Comparison of ENCODE assay signal across 8 cellular contexts in genomic region chr1:205750683-205751651, GRCh38. TPM values are rescaled to one million over a fixed set of nuclear protein-coding genes. Genes with fewer than 3 reads are reported as not detected.
DNase-seq lines count a peak whose midpoint lies in the region; ATAC-seq, FAIRE-seq and TF ChIP-seq lines count a peak whose summit lies in the region.

No MANE protein-coding gene starts in this region.

- WGBS in A549 (ENCODE audit: missing lambda C conversion rate) = 78% methylated on average over 14 of the region's 14 CpGs
- WGBS in H9 (ENCODE audit: extremely low coverage, insufficient read length, low lambda C conversion rate) = no CpG with 5 or more reads among the region's 14 CpGs

- H4K20me1 ChIP-seq in H9 (ENCODE audit: control insufficient read depth, insufficient read depth, insufficient read length) = peaks cover 2% of the 10 kb centered on the region

- TF ChIP-seq CTCF in A549 (IDR thresholded peaks at IDR 0.05) (no peak), H9 (conservative IDR thresholded peaks at IDR 0.05) (no peak)

- CTCF ChIA-PET in A549 (lab: Yijun Ruan, JAX) = no interaction called here
- CTCF ChIA-PET in activated CD8-positive, alpha-beta T cell treated with anti-CD3 and anti-CD28 coated beads, Interleukin-2, amount 10 ng/mL, durations not matched to agents 7 days and 5 days (lab: Charles Lee) = interaction anchor here (1.0 to 1.5 kb wide), 4 partner anchors 31 to 220 kb away, joined by 3 to 5 read pairs (median 4); no protein-coding TSS in a partner anchor

- no peak overlapping the region for H3K4ac ChIP-seq in H9 (ENCODE audit: low read depth, low read length)

- POLR2A ChIA-PET in A549 (lab: Yijun Ruan, JAX) = no interaction called here
- POLR2A ChIA-PET in activated CD8-positive, alpha-beta T cell treated with anti-CD3 and anti-CD28 coated beads, Interleukin-2, amount 10 ng/mL, durations not matched to agents 7 days and 5 days (lab: Charles Lee) = interaction anchor here (0.5 to 1.3 kb wide), 5 partner anchors 8 to 146 kb away, joined by 3 to 4 read pairs (median 3); partner anchors contain the start of gene ELK4

- TF ChIP-seq EP300 in A549 (IDR thresholded peaks at IDR 0.05) = no peak

- no peak for FAIRE-seq in A549 (lab: Jason Lieb, UNC)

- H4K8ac ChIP-seq in H9 (replicated peaks; ENCODE audit: insufficient read length, low read depth, low read length) = no peak overlapping the region

- no peak overlapping the region for H4K91ac ChIP-seq in H9 (ENCODE audit: insufficient read length, low read depth, low read length)

- H3K27ac ChIP-seq in A549 = peak overlapping the region; percentile 99 to 100
- peak overlapping the region; percentile 94 for H3K27ac ChIP-seq in H9 (ENCODE audit: insufficient read length, low read depth, low read length)
- peak overlapping the region; percentile 91 for H3K27ac ChIP-seq in substantia nigra (ENCODE audit: low read depth, low read length, poor library complexity, severe bottlenecking)

- H2BK120ac ChIP-seq in H9 (ENCODE audit: low read depth, low read length, poor library complexity, severe bottlenecking) = no peak overlapping the region

- peaks cover 15 to 29% (median 23%) of the 10 kb centered on the region in 3 experiments for H3K36me3 Mint-ChIP-seq in H9 (ENCODE audit: insufficient read depth in 1 of 3, low read depth in 3 of 3)
- peaks cover 29% of the 10 kb centered on the region for H3K36me3 Mint-ChIP-seq in activated CD8-positive, alpha-beta T cell treated with anti-CD3 and anti-CD28 coated beads, Interleukin-2, amount 10 ng/mL, durations not matched to agents 7 days and 5 days (ENCODE audit: low read depth)

- H2BK12ac ChIP-seq in H9 (ENCODE audit: insufficient read length, low read depth, low read length) = peak overlapping the region; percentile 99

- no peak overlapping the region for H2BK15ac ChIP-seq in H9 (ENCODE audit: low read depth, low read length)

- no peaks in the 10 kb centered on the region for H3K23me2 ChIP-seq in H9 (ENCODE audit: insufficient read length, low read depth, low read length, poor library complexity, severe bottlenecking)

- H2AFZ ChIP-seq in H9 (ENCODE audit: low read length) = peak overlapping the region; percentile 96

- no peaks in the 10 kb centered on the region for H3K9me3 ChIP-seq in A549
- no peaks in the 10 kb centered on the region for H3K9me3 ChIP-seq in H9 (ENCODE audit: control insufficient read depth, low read depth, low read length)
- no peaks in the 10 kb centered on the region for H3K9me3 ChIP-seq in iPS-18c (ENCODE audit: control insufficient read depth, insufficient read depth, low read length)

- H3K4me1 ChIP-seq in A549 = peaks cover 22% of the 10 kb centered on the region
- no peaks in the 10 kb centered on the region for H3K4me1 ChIP-seq in H9 (ENCODE audit: insufficient read depth, low read length)

- H3K4me3 Mint-ChIP-seq in H9 = peak overlapping the region; percentile 94 to 97
- H3K4me3 Mint-ChIP-seq in activated CD8-positive, alpha-beta T cell treated with anti-CD3 and anti-CD28 coated beads, Interleukin-2, amount 10 ng/mL, durations not matched to agents 7 days and 5 days = peak overlapping the region; percentile 90

- no peaks in the 10 kb centered on the region for H3K27me3 ChIP-seq in H9 (ENCODE audit: insufficient read depth, low read length)

- peak overlapping the region; percentile 94 for H3K4me2 ChIP-seq in A549
- H3K4me2 ChIP-seq in H9 (ENCODE audit: insufficient read depth, insufficient read length, low read length) = peak overlapping the region; percentile 74

- H3K79me1 ChIP-seq in H9 (ENCODE audit: insufficient read depth, low read depth, low read length, poor library complexity, severe bottlenecking) = no peaks in the 10 kb centered on the region

- H3K56ac ChIP-seq in H9 (ENCODE audit: insufficient read length, low read depth, low read length) = peak overlapping the region; percentile 67

- no peak for ATAC-seq in A549
- no peak for ATAC-seq in activated CD8-positive, alpha-beta T cell treated with anti-CD3 and anti-CD28 coated beads, Interleukin-2, amount 10 ng/mL, durations not matched to agents 7 days and 5 days
- no peak for ATAC-seq in HG03135 (IDR thresholded peaks at IDR 0.05; ENCODE audit: unreplicated experiment)

- H3K4me3 ChIP-seq in A549 (peak overlapping the region; percentile 99), iPS-18c (ENCODE audit: insufficient read depth, low read depth, low read length) (peak overlapping the region; percentile 92; the same call in 1 of the 2 replicates)

- no peak for TF ChIP-seq POLR2A in A549 (IDR thresholded peaks at IDR 0.05; ENCODE audit: low read length)

- no peaks in the 10 kb centered on the region; a peak in 1 of 5 replicates for H3K9me3 Mint-ChIP-seq in H9
- no peaks in the 10 kb centered on the region for H3K9me3 Mint-ChIP-seq in activated CD8-positive, alpha-beta T cell treated with anti-CD3 and anti-CD28 coated beads, Interleukin-2, amount 10 ng/mL, durations not matched to agents 7 days and 5 days (ENCODE audit: insufficient read depth)

- DNase-seq in A549 (ENCODE audit: low read depth in 1 of 2, low spot score in 1 of 2) = peak in 1 of 2 experiments; percentile 19
- DNase-seq in H9 = peak; percentile 61
- no peak for DNase-seq in activated CD8-positive, alpha-beta T cell treated with anti-CD3 and anti-CD28 coated beads, Interleukin-2, amount 10 ng/mL, durations not matched to agents 7 days and 5 days
- no peak for DNase-seq in substantia nigra (lab: John Stamatoyannopoulos, UW)
- no peak for DNase-seq in posterior cingulate gyrus
- no peak for DNase-seq in GM03348 (ENCODE audit: low spot score)

- H3K14ac ChIP-seq in H9 (ENCODE audit: insufficient read depth, low read length) = peak overlapping the region; percentile 93; the same call in 1 of the 2 replicates

- peak overlapping the region; percentile 99 to 100 (median 100) for H3K27ac Mint-ChIP-seq in H9
- peak overlapping the region; percentile 98 for H3K27ac Mint-ChIP-seq in activated CD8-positive, alpha-beta T cell treated with anti-CD3 and anti-CD28 coated beads, Interleukin-2, amount 10 ng/mL, durations not matched to agents 7 days and 5 days

- peak overlapping the region; percentile 27 for H3K18ac ChIP-seq in H9 (ENCODE audit: insufficient read length, low read depth, low read length)

- H3K23ac ChIP-seq in H9 (ENCODE audit: insufficient read length, low read depth, low read length) = no peak overlapping the region

- H2BK20ac ChIP-seq in H9 (ENCODE audit: low read depth, low read length, poor library complexity, severe bottlenecking) = no peak overlapping the region

- H2AK5ac ChIP-seq in H9 (ENCODE audit: insufficient read length, low read length) = no peak overlapping the region

- H2BK5ac ChIP-seq in H9 (ENCODE audit: insufficient read length, low read length) = peak overlapping the region; percentile 90

- peak overlapping the region; percentile 96 for H4K5ac ChIP-seq in H9 (ENCODE audit: insufficient read length, low read depth, low read length)

- intact Hi-C loops in posterior cingulate gyrus (cut with DNase I) = no loop called here

- peak overlapping the region; percentile 92 for H3K9ac ChIP-seq in H9 (ENCODE audit: extremely low read depth, insufficient read length, low read length)

- H3K79me2 ChIP-seq in H9 (ENCODE audit: insufficient read depth, low read length) = peaks cover 29% of the 10 kb centered on the region

- peaks cover 6% of the 10 kb centered on the region for H3K27me3 Mint-ChIP-seq in H9 (ENCODE audit: low read depth)
- H3K27me3 Mint-ChIP-seq in activated CD8-positive, alpha-beta T cell treated with anti-CD3 and anti-CD28 coated beads, Interleukin-2, amount 10 ng/mL, durations not matched to agents 7 days and 5 days (ENCODE audit: low read depth) = peaks cover 2% of the 10 kb centered on the region

- H3T11ph ChIP-seq in H9 (ENCODE audit: low read length) = no peak overlapping the region

- H3K4me1 Mint-ChIP-seq in H9 = peaks cover 22 to 34% of the 10 kb centered on the region in 2 experiments
- H3K4me1 Mint-ChIP-seq in activated CD8-positive, alpha-beta T cell treated with anti-CD3 and anti-CD28 coated beads, Interleukin-2, amount 10 ng/mL, durations not matched to agents 7 days and 5 days (ENCODE audit: low read depth) = peaks cover 33% of the 10 kb centered on the region

- no peak for TF ChIP-seq RAD21 in A549 (conservative IDR thresholded peaks at IDR 0.05 in 1 of 2, IDR thresholded peaks at IDR 0.05 in 1 of 2)

TF ChIP-seq in A549, 52 proteins besides CTCF, POLR2A, EP300 and RAD21:
- peak; percentile 99 for TF ChIP-seq KDM1A (IDR thresholded peaks at IDR 0.05; ENCODE audit: low read depth)
- no peak for TF ChIP-seq ZSCAN20 (CRISPR knock-in tag; IDR thresholded peaks at IDR 0.05)
- TF ChIP-seq CHD4 (IDR thresholded peaks at IDR 0.05; ENCODE audit: borderline replicate concordance) = peak; percentile 100
- no peak for TF ChIP-seq HOXA7 (CRISPR knock-in tag; IDR thresholded peaks at IDR 0.05)
- no peak for TF ChIP-seq HOXB13 (CRISPR knock-in tag; IDR thresholded peaks at IDR 0.05; ENCODE audit: low read depth)
- peak; percentile 99 for TF ChIP-seq HDAC2 (IDR thresholded peaks at IDR 0.05)
- peak; percentile 80 for TF ChIP-seq RCOR1 (IDR thresholded peaks at IDR 0.05; ENCODE audit: low read depth, low read length)
- no peak for TF ChIP-seq MAFK (IDR thresholded peaks at IDR 0.05; ENCODE audit: partially characterized antibody)
TF ChIP-seq in A549: peak in this region for 4.

RNA-seq across cellular contexts. Expression of gene NUCKS1, which starts 1.0 kb away (rescaled TPM):
- polyA plus RNA-seq in A549 (2011; rRNA removed) = 134 and 190 TPM in 2 replicates
- polyA plus RNA-seq in A549 (2012; cell fraction: cytosol; rRNA removed) = 23.1 and 26.2 TPM in 2 replicates
- polyA plus RNA-seq in A549 (2012; cell fraction: nucleus; rRNA removed) = 8.1 and 17.0 TPM in 2 replicates
- 132 to 141 TPM (median 141 TPM) in 3 replicates for polyA plus RNA-seq in A549 (2017; fragmentation: RNase III; extraction: RNeasy Plus Mini Kit Qiagen cat#74134 plus additional on column Dnase treatment)
- polyA minus RNA-seq in A549 (2011; rRNA and poly(A)+ RNA removed) = 145 and 159 TPM in 2 replicates
- 414 and 427 TPM in 2 replicates for total RNA-seq in H9 (2021)
- 100 to 1,000 TPM; 236 to 237 TPM for total RNA-seq in activated CD8-positive, alpha-beta T cell treated with anti-CD3 and anti-CD28 coated beads, Interleukin-2, amount 10 ng/mL, durations not matched to agents 7 days and 5 days

RNA-seq across cellular contexts. Expression of gene RAB29, which starts 24.3 kb away (rescaled TPM):
- 9.8 and 13.2 TPM in 2 replicates for polyA plus RNA-seq in A549 (2011; rRNA removed)
- 5.3 and 6.8 TPM in 2 replicates for polyA plus RNA-seq in A549 (2012; cell fraction: cytosol; rRNA removed)
- polyA plus RNA-seq in A549 (2012; cell fraction: nucleus; rRNA removed) = 3.8 and 5.1 TPM in 2 replicates
- polyA plus RNA-seq in A549 (2017; fragmentation: RNase III; extraction: RNeasy Plus Mini Kit Qiagen cat#74134 plus additional on column Dnase treatment) = 12.9 to 17.9 TPM (median 14.8 TPM) in 3 replicates
- 5.8 and 6.9 TPM in 2 replicates for polyA minus RNA-seq in A549 (2011; rRNA and poly(A)+ RNA removed)
- 4.2 and 4.4 TPM in 2 replicates for total RNA-seq in H9 (2021)
- 10 to 100 TPM; 42.5 to 42.7 TPM for total RNA-seq in activated CD8-positive, alpha-beta T cell treated with anti-CD3 and anti-CD28 coated beads, Interleukin-2, amount 10 ng/mL, durations not matched to agents 7 days and 5 days
